ENCODE assay signal across 23 cellular contexts in genomic region chr15:42665827-42666226, GRCh38.
"Had no signal": no experiment of that assay in that cellular context is flagged by ENCODE, and none has a peak within 500 bp of the region (broad histone marks: within the 10 kb centered on the region; RNA-seq: fewer than 3 reads in every experiment).

No MANE protein-coding gene starts in this region.

- H3K27ac ChIP-seq: left ventricle myocardium inferior, ovary, right atrium auricular region, right lobe of liver, tibial nerve, uterus had no signal

- H3K9me3 ChIP-seq: left ventricle myocardium inferior, mucosa of descending colon, ovary, right atrium auricular region, right lobe of liver, tibial nerve, uterus had no signal

- H3K4me3 Mint-ChIP-seq: naive thymus-derived CD4-positive, alpha-beta T cell; natural killer cell treated with Interleukin-12 subunit alpha and Interleukin-12 subunit beta and Interleukin-15 and Interleukin-18, amount 100 ng/mL, for 72 hours; stimulated activated memory B cell treated with anti-CD40 and anti-IgM and Interleukin-4, amounts not matched to agents 10 μg/mL and 1 μg/mL and 100 μg/mL, for 72 hours; stimulated activated naive CD8-positive, alpha-beta T cell treated with anti-CD3 and anti-CD28 coated beads, Interleukin-15, amount 100 ng/mL, for 72 hours; type B pancreatic cell had no signal

- H3K27me3 ChIP-seq: ovary, right atrium auricular region, right lobe of liver, tibial nerve, uterus had no signal

- ATAC-seq: mucosa of descending colon; naive thymus-derived CD4-positive, alpha-beta T cell; natural killer cell treated with Interleukin-12 subunit alpha and Interleukin-12 subunit beta and Interleukin-15 and Interleukin-18, amount 100 ng/mL, for 72 hours; right lobe of liver; stimulated activated memory B cell treated with anti-CD40 and anti-IgM and Interleukin-4, amounts not matched to agents 10 μg/mL and 1 μg/mL and 100 μg/mL, for 72 hours; stimulated activated naive CD8-positive, alpha-beta T cell treated with anti-CD3 and anti-CD28 coated beads, Interleukin-15, amount 100 ng/mL, for 72 hours had no signal

- H3K4me1 ChIP-seq: left ventricle myocardium inferior, right atrium auricular region, right lobe of liver, tibial nerve, uterus had no signal

- H3K27ac Mint-ChIP-seq: naive thymus-derived CD4-positive, alpha-beta T cell; progenitor cell of endocrine pancreas; stimulated activated memory B cell treated with anti-CD40 and anti-IgM and Interleukin-4, amounts not matched to agents 10 μg/mL and 1 μg/mL and 100 μg/mL, for 72 hours; stimulated activated naive CD8-positive, alpha-beta T cell treated with anti-CD3 and anti-CD28 coated beads, Interleukin-15, amount 100 ng/mL, for 72 hours; type B pancreatic cell had no signal

- H3K4me2 ChIP-seq: smooth muscle cell had no signal

- DNase-seq: islet precursor cell; left ventricle myocardium inferior; midbrain; mucosa of descending colon; naive thymus-derived CD4-positive, alpha-beta T cell; ovary; right lobe of liver; stimulated activated CD4-positive, alpha-beta T cell treated with anti-CD3 and anti-CD28 coated beads, Interleukin-1b, Interleukin-23, amount 100 ng/mL, for 48 hours; stimulated activated CD4-positive, alpha-beta T cell treated with anti-CD3 and anti-CD28 coated beads, Interleukin-2, amount 100 ng/mL, for 48 hours; stimulated activated CD4-positive, alpha-beta T cell treated with anti-CD3 and anti-CD28 coated beads, Interleukin-4, amount 100 ng/mL, for 4 hours; stimulated activated CD8-positive, alpha-beta memory T cell treated with anti-CD3 and anti-CD28 coated beads, Interleukin-4, amount 100 ng/mL, for 48 hours; stimulated activated naive CD4-positive, alpha-beta T cell treated with Interleukin-2 at 50 U/mL for 16 hours; stimulated activated naive CD8-positive, alpha-beta T cell treated with anti-CD3 and anti-CD28 coated beads, Interleukin-15, amount 100 ng/mL, for 72 hours; substantia nigra; uterus had no signal

- H3K36me3 ChIP-seq: ovary, right lobe of liver, uterus had no signal

- H3K9me3 Mint-ChIP-seq: naive thymus-derived CD4-positive, alpha-beta T cell; natural killer cell treated with Interleukin-12 subunit alpha and Interleukin-12 subunit beta and Interleukin-15 and Interleukin-18, amount 100 ng/mL, for 72 hours; stimulated activated memory B cell treated with anti-CD40 and anti-IgM and Interleukin-4, amounts not matched to agents 10 μg/mL and 1 μg/mL and 100 μg/mL, for 72 hours; stimulated activated naive CD8-positive, alpha-beta T cell treated with anti-CD3 and anti-CD28 coated beads, Interleukin-15, amount 100 ng/mL, for 72 hours; type B pancreatic cell had no signal

- H3K4me3 ChIP-seq: left ventricle myocardium inferior, lung, mucosa of descending colon, ovary, right atrium auricular region, right lobe of liver, smooth muscle cell, tibial nerve, uterus had no signal

- H3K27me3 Mint-ChIP-seq: naive thymus-derived CD4-positive, alpha-beta T cell; natural killer cell treated with Interleukin-12 subunit alpha and Interleukin-12 subunit beta and Interleukin-15 and Interleukin-18, amount 100 ng/mL, for 72 hours; progenitor cell of endocrine pancreas; stimulated activated memory B cell treated with anti-CD40 and anti-IgM and Interleukin-4, amounts not matched to agents 10 μg/mL and 1 μg/mL and 100 μg/mL, for 72 hours; stimulated activated naive CD8-positive, alpha-beta T cell treated with anti-CD3 and anti-CD28 coated beads, Interleukin-15, amount 100 ng/mL, for 72 hours; type B pancreatic cell had no signal

- H3K4me1 Mint-ChIP-seq: naive thymus-derived CD4-positive, alpha-beta T cell; stimulated activated memory B cell treated with anti-CD40 and anti-IgM and Interleukin-4, amounts not matched to agents 10 μg/mL and 1 μg/mL and 100 μg/mL, for 72 hours; stimulated activated naive CD8-positive, alpha-beta T cell treated with anti-CD3 and anti-CD28 coated beads, Interleukin-15, amount 100 ng/mL, for 72 hours had no signal
